ENCODE assay signal across 23 cellular contexts in the genomic region with DNA sequence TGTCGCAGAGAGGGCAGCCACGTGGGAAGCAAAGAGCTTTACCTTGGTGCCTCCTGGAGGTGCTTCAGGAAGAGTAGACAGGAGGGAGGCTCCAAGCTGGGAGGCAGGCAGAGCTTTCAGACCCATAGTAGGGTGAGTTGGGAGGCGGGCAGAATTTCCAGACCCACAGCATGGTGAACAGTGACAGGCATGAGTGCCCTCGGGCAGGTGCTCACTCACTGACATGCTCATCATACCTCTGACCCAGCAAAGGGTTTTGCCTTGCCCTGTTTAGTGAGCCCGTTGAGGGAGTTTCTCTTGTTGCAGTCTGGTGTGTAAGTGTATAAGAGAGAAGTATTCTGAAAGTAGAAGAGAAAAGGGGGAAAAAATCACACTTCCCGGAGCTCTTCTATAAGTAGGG.
"Had no signal": no experiment of that assay in that cellular context is flagged by ENCODE, and none has a peak within 500 bp of the region (broad histone marks: within the 10 kb centered on the region; RNA-seq: fewer than 3 reads in every experiment).

No MANE protein-coding gene starts in this region.

- H3K4me1 Mint-ChIP-seq: mesothelial cell of epicardium; naive B cell; natural killer cell; nephron progenitor cell; neural progenitor cell; stimulated activated naive B cell treated with anti-CD40 and anti-IgM and Interleukin-4, amounts not matched to agents 10 μg/mL and 1 μg/mL and 100 μg/mL, for 72 hours had no signal

- H2AFZ ChIP-seq: neural progenitor cell had no signal

- DNase-seq: islet precursor cell; left ventricle myocardium inferior; mesendoderm; naive B cell; natural killer cell; nephron progenitor cell; ovary; right lobe of liver; stimulated activated CD4-positive, alpha-beta T cell treated with anti-CD3 and anti-CD28 coated beads, Interleukin-2, amount 100 ng/mL, for 24 hours; stimulated activated CD4-positive, alpha-beta T cell treated with anti-CD3 and anti-CD28 coated beads, Interleukin-4, amount 100 ng/mL, for 1 hour; stimulated activated naive B cell treated with anti-CD40 and anti-IgM and Interleukin-4, amounts not matched to agents 10 μg/mL and 1 μg/mL and 100 μg/mL, for 72 hours; stimulated activated naive CD8-positive, alpha-beta T cell treated with anti-CD3 and anti-CD28 coated beads, Interleukin-15, Interleukin-2, amounts not matched to agents 100 U/mL and 50 U/mL, for 24 hours; stomach; testis; thyroid gland; transverse colon; upper lobe of right lung had no signal

- H3K27ac Mint-ChIP-seq: mesothelial cell of epicardium; naive B cell; natural killer cell; nephron progenitor cell; neural progenitor cell; progenitor cell of endocrine pancreas; stimulated activated naive B cell treated with anti-CD40 and anti-IgM and Interleukin-4, amounts not matched to agents 10 μg/mL and 1 μg/mL and 100 μg/mL, for 72 hours had no signal

- H3K4me3 ChIP-seq: left ventricle myocardium inferior, lung, neural progenitor cell, ovary, right atrium auricular region, right lobe of liver, smooth muscle cell, stomach, testis, thyroid gland, transverse colon, upper lobe of right lung had no signal

- H3K27me3 Mint-ChIP-seq: progenitor cell of endocrine pancreas; stimulated activated naive B cell treated with anti-CD40 and anti-IgM and Interleukin-4, amounts not matched to agents 10 μg/mL and 1 μg/mL and 100 μg/mL, for 72 hours had no signal

- H3K36me3 ChIP-seq: left ventricle myocardium inferior, neural progenitor cell, ovary, right atrium auricular region, right lobe of liver, stomach, thyroid gland, transverse colon, upper lobe of right lung had no signal

- H3K27ac ChIP-seq: left ventricle myocardium inferior, neural progenitor cell, ovary, right atrium auricular region, right lobe of liver, stomach, testis, thyroid gland, transverse colon, upper lobe of right lung had no signal

- H3K9me3 ChIP-seq: ovary, right atrium auricular region, right lobe of liver, testis, thyroid gland, transverse colon, upper lobe of right lung had no signal

- H3K4me2 ChIP-seq: neural progenitor cell, smooth muscle cell had no signal

- H3K27me3 ChIP-seq: neural progenitor cell, ovary, right atrium auricular region, right lobe of liver, stomach, testis, thyroid gland, transverse colon, upper lobe of right lung had no signal

- H3K9me3 Mint-ChIP-seq: mesothelial cell of epicardium, natural killer cell, nephron progenitor cell, neural progenitor cell had no signal

- ATAC-seq: natural killer cell; right lobe of liver; stimulated activated naive B cell treated with anti-CD40 and anti-IgM and Interleukin-4, amounts not matched to agents 10 μg/mL and 1 μg/mL and 100 μg/mL, for 72 hours; stimulated activated naive CD8-positive, alpha-beta T cell treated with anti-CD3 and anti-CD28 coated beads, Interleukin-15, Interleukin-2, amounts not matched to agents 100 U/mL and 50 U/mL, for 24 hours; upper lobe of right lung had no signal

- H3K4me3 Mint-ChIP-seq: mesothelial cell of epicardium; naive B cell; natural killer cell; nephron progenitor cell; neural progenitor cell; stimulated activated naive B cell treated with anti-CD40 and anti-IgM and Interleukin-4, amounts not matched to agents 10 μg/mL and 1 μg/mL and 100 μg/mL, for 72 hours had no signal

- H3K9ac ChIP-seq: neural progenitor cell had no signal

- H3K36me3 Mint-ChIP-seq: mesothelial cell of epicardium; naive B cell; natural killer cell; neural progenitor cell; stimulated activated naive B cell treated with anti-CD40 and anti-IgM and Interleukin-4, amounts not matched to agents 10 μg/mL and 1 μg/mL and 100 μg/mL, for 72 hours had no signal

- H3K4me1 ChIP-seq: left ventricle myocardium inferior, right atrium auricular region, right lobe of liver, stomach, testis, thyroid gland, transverse colon, upper lobe of right lung had no signal
